21 cellular contexts compared by ENCODE assay signal in the genomic region with DNA sequence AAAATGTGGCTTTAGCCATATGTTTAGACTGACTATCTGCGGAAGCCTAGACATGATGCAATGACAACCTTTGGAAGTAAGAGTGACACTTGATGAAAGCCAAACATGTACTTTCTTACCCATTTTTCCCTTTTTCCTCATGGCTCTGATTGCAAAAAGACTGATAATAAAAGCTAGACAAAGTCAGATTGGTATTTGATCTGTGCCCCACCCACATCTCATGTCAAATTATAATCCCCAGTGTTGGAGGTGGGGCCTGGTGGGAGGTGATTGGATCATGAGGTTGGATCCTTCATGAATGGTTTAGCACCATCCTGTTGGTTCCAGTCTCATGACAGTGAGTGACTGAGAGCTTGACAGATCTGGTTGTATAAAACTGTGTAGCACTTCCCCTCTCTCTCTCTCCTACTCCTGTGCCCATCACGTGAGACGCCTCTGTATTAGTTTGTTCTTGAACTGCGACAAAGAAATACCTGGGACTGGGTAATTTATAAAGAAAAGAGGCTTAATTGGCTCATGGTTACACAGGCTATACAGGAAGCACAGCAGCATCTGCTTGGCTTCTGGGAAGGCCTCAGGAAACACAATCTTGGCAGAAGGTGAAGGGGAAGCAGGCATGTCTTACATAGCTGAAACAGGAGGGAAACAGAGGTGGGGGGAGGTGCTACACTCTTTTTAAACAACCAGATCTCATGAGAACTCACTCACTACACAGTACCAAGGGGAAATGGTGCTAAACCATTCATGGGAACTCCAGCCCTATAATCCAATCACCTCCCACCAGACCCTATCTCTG.
DNase-seq lines count a peak whose midpoint lies in the region; ATAC-seq, FAIRE-seq and TF ChIP-seq lines count a peak whose summit lies in the region.
"Had no signal": no experiment of that assay in that cellular context is flagged by ENCODE, and none has a peak within 500 bp of the region (broad histone marks: within the 10 kb centered on the region; RNA-seq: fewer than 3 reads in every experiment).

No MANE protein-coding gene starts in this region.

- CTCF ChIA-PET in A673 (lab: Charles Lee): no interaction called here

- H3K4me3 ChIP-seq in dorsolateral prefrontal cortex (no peak overlapping the region), right lobe of liver (no peak overlapping the region), A673 (ENCODE audit: low read depth, low read length, poor library complexity, severe bottlenecking) (no peak overlapping the region)
- H3K4me3 ChIP-seq: ascending aorta, MG63, neural progenitor cell had no signal

- BruUV-seq in A673 (replicated peaks; lab: Mats Ljungman, UMichigan): no TSS peak

- H3K36me3 ChIP-seq in right lobe of liver (no peaks in the 10 kb centered on the region), A673 (ENCODE audit: insufficient read depth, low read length, poor library complexity, severe bottlenecking) (no peaks in the 10 kb centered on the region)
- H3K36me3 ChIP-seq: ascending aorta, MG63, neural progenitor cell had no signal

- TF ChIP-seq POLR2A in right lobe of liver (IDR thresholded peaks at IDR 0.05): no peak

- no peaks in the 10 kb centered on the region for H3K9me3 Mint-ChIP-seq in stimulated activated naive B cell treated with anti-CD40 and anti-IgM and Interleukin-4, amounts not matched to agents 10 μg/mL and 1 μg/mL and 100 μg/mL, for 72 hours
- H3K9me3 Mint-ChIP-seq: neural progenitor cell had no signal

- H3K4me3 Mint-ChIP-seq in stimulated activated naive B cell treated with anti-CD40 and anti-IgM and Interleukin-4, amounts not matched to agents 10 μg/mL and 1 μg/mL and 100 μg/mL, for 72 hours: no peak overlapping the region
- H3K4me3 Mint-ChIP-seq: neural progenitor cell, T-helper 17 cell had no signal

- intact Hi-C loops in dorsolateral prefrontal cortex (cut with DNase I) (no loop called here), right lobe of liver (cut with DNase I) (no loop called here), A673 (cut with micrococcal nuclease; ENCODE audit: unreplicated experiment) (no loop called here)

- H3K36me3 Mint-ChIP-seq in stimulated activated naive B cell treated with anti-CD40 and anti-IgM and Interleukin-4, amounts not matched to agents 10 μg/mL and 1 μg/mL and 100 μg/mL, for 72 hours: no peaks in the 10 kb centered on the region
- H3K36me3 Mint-ChIP-seq: neural progenitor cell had no signal

- H3K9me3 ChIP-seq in right lobe of liver: no peaks in the 10 kb centered on the region
- H3K9me3 ChIP-seq in A673 (ENCODE audit: low read depth, low read length, poor library complexity, severe bottlenecking): no peaks in the 10 kb centered on the region
- H3K9me3 ChIP-seq: ascending aorta, MG63 had no signal

- WGBS in right lobe of liver (ENCODE audit: insufficient coverage, low coverage, low lambda C conversion rate, missing lambda C conversion rate): 18% methylated on average over 4 of the region's 4 CpGs

- H3K27ac ChIP-seq in dorsolateral prefrontal cortex: peak overlapping the region in 53 of 59 donors; percentile 1 to 87 (median 64)
- H3K27ac ChIP-seq in right lobe of liver: peak overlapping the region in 2 of 3 donors; percentile 85 to 88
- H3K27ac ChIP-seq in A673 (ENCODE audit: low read depth, low read length, poor library complexity, severe bottlenecking): no peak overlapping the region
- H3K27ac ChIP-seq: neural progenitor cell had no signal

- TF ChIP-seq CTCF in dorsolateral prefrontal cortex (IDR thresholded peaks at IDR 0.05 in 54 of 56, conservative IDR thresholded peaks at IDR 0.05 in 2 of 56; ENCODE audit: low read depth in 1 of 56, partially characterized antibody in 56 of 56) (no peak), right lobe of liver (IDR thresholded peaks at IDR 0.05) (no peak), A673 (conservative IDR thresholded peaks at IDR 0.05; ENCODE audit: low read depth, low read length) (no peak)

- H3K27me3 Mint-ChIP-seq in stimulated activated naive B cell treated with anti-CD40 and anti-IgM and Interleukin-4, amounts not matched to agents 10 μg/mL and 1 μg/mL and 100 μg/mL, for 72 hours: no peaks in the 10 kb centered on the region
- H3K27me3 Mint-ChIP-seq: T-helper 17 cell had no signal

- POLR2A ChIA-PET in A673 (lab: Charles Lee; ENCODE audit: low non-redundant PET): no interaction called here

- FAIRE-seq in RCC 7860 (lab: Jason Lieb, UNC): no peak
- FAIRE-seq: G401.6, GM12891, urothelium cell line had no signal

- no peak overlapping the region for H3K27ac Mint-ChIP-seq in stimulated activated naive B cell treated with anti-CD40 and anti-IgM and Interleukin-4, amounts not matched to agents 10 μg/mL and 1 μg/mL and 100 μg/mL, for 72 hours
- H3K27ac Mint-ChIP-seq: neural progenitor cell, T-helper 17 cell had no signal

- H3K4me1 ChIP-seq in right lobe of liver (peaks cover 0 to 48% (median 15%) of the 10 kb centered on the region in 4 donors), A673 (ENCODE audit: insufficient read depth, low read length, poor library complexity, severe bottlenecking) (peaks cover 14% of the 10 kb centered on the region)
- H3K4me1 ChIP-seq: neural progenitor cell had no signal

- ATAC-seq in right lobe of liver (peak; percentile 52 to 80 (median 73)), GM21360 (IDR thresholded peaks at IDR 0.05; ENCODE audit: unreplicated experiment) (no peak)
- peak; percentile 42 to 46 for ATAC-seq in stimulated activated naive B cell treated with anti-CD40 and anti-IgM and Interleukin-4, amounts not matched to agents 10 μg/mL and 1 μg/mL and 100 μg/mL, for 72 hours (replicated peaks)
- ATAC-seq: T-helper 17 cell had no signal

- H3K27me3 ChIP-seq in dorsolateral prefrontal cortex (no peaks in the 10 kb centered on the region), right lobe of liver (no peaks in the 10 kb centered on the region), A673 (replicated peaks; ENCODE audit: insufficient read depth, low read depth, low read length, poor library complexity) (no peaks in the 10 kb centered on the region)
- H3K27me3 ChIP-seq: ascending aorta, MG63, neural progenitor cell had no signal

- DNase-seq in Kasumi-1 (lab: John Stamatoyannopoulos, UW) (peak; percentile 56 to 69), dorsolateral prefrontal cortex (no peak), right lobe of liver (peak in 1 of 3 donors; percentile 60), A673 (ENCODE audit: low spot score) (no peak), ecto neural progenitor cell (ENCODE audit: low spot score) (no peak), RCC 7860 (ENCODE audit: low spot score) (no peak)
- DNase-seq in stimulated activated naive B cell treated with anti-CD40 and anti-IgM and Interleukin-4, amounts not matched to agents 10 μg/mL and 1 μg/mL and 100 μg/mL, for 72 hours: no peak
- DNase-seq: activated CD4-positive, alpha-beta T cell treated with anti-CD3 and anti-CD28 coated beads for 1 hour; activated CD8-positive, alpha-beta memory T cell treated with anti-CD3 and anti-CD28 coated beads, Interleukin-2, amount 50 U/mL, for 4 hours; Calu3; GOT3; mammary epithelial cell; MG63; NCI-H2029; T-helper 17 cell had no signal

- H3K4me1 Mint-ChIP-seq in stimulated activated naive B cell treated with anti-CD40 and anti-IgM and Interleukin-4, amounts not matched to agents 10 μg/mL and 1 μg/mL and 100 μg/mL, for 72 hours: peaks cover 8 to 17% of the 10 kb centered on the region in 2 donors
- H3K4me1 Mint-ChIP-seq: neural progenitor cell had no signal

Comparison
In these comparisons a context has a peak if more than half of its experiments do, and no peak if none do; other contexts are left out.
1. DNase-seq: peak in Kasumi-1 (2 of 2); none in dorsolateral prefrontal cortex (0 of 10), stimulated activated naive B cell treated with anti-CD40 and anti-IgM and Interleukin-4, amounts not matched to agents 10 μg/mL and 1 μg/mL and 100 μg/mL, for 72 hours (single experiment), A673 (single experiment), ecto neural progenitor cell (single experiment) and RCC 7860 (single experiment).